In genomic region chr20:61291166-61291829, GRCh38 we compare ENCODE assay signal across 35 cellular contexts. TPM values are rescaled to one million over a fixed set of nuclear protein-coding genes. Genes with fewer than 3 reads are reported as not detected.
"Had no signal": no experiment of that assay in that cellular context is flagged by ENCODE, and none has a peak within 500 bp of the region (broad histone marks: within the 10 kb centered on the region; RNA-seq: fewer than 3 reads in every experiment).

No MANE protein-coding gene starts in this region.

- H3K9me3 ChIP-seq: adrenal gland, body of pancreas, breast epithelium had no signal

- H3K4me3 ChIP-seq: adrenal gland, body of pancreas, breast epithelium had no signal

- DNase-seq: activated B cell treated with CpG ODN at 0.5 μM for 24 hours; activated CD4-positive, alpha-beta memory T cell treated with anti-CD3 and anti-CD28 coated beads for 36 hours; activated CD4-positive, alpha-beta T cell treated with anti-CD3 and anti-CD28 coated beads for 4 hours; activated CD4-positive, alpha-beta T cell treated with anti-CD3 and anti-CD28 coated beads, Interleukin-2, amount 10 ng/mL, durations not matched to agents 24 days and 14 days; activated CD4-positive, alpha-beta T cell treated with anti-CD3 and anti-CD28 coated beads, Interleukin-2, amount 50 U/mL, for 1 hour; activated CD4-positive, alpha-beta T cell treated with anti-CD3 and anti-CD28 coated beads, Interleukin-2, amount 50 U/mL, for 4 hours; activated CD4-positive, CD25-positive, alpha-beta regulatory T cell treated with anti-CD3 and anti-CD28 coated beads, Interleukin-2, amount 50 U/mL, for 72 hours; activated CD8-positive, alpha-beta memory T cell treated with anti-CD3 and anti-CD28 coated beads, Interleukin-2, amount 50 U/mL, for 4 hours; activated CD8-positive, alpha-beta T cell treated with anti-CD3 and anti-CD28 coated beads for 36 hours; activated effector memory CD4-positive, alpha-beta T cell treated with anti-CD3 and anti-CD28 coated beads, Interleukin-2, amount 50 U/mL, for 16 hours; activated gamma-delta T cell treated with Interleukin-2 at 50 U/mL for 16 hours; activated naive CD4-positive, alpha-beta T cell; activated naive CD4-positive, alpha-beta T cell treated with anti-CD3 and anti-CD28 coated beads for 36 hours; activated naive CD4-positive, alpha-beta T cell treated with anti-CD3 and anti-CD28 coated beads, Interleukin-2, amount 50 U/mL, for 16 hours; activated naive CD8-positive, alpha-beta T cell treated with anti-CD3 and anti-CD28 coated beads for 36 hours; activated T-cell treated with anti-CD3 and anti-CD28 coated beads for 4 hours; activated T-cell treated with anti-CD3 and anti-CD28 coated beads, Interleukin-2, amount 50 U/mL, for 1 hour; activated T-cell treated with anti-CD3 and anti-CD28 coated beads, Interleukin-2, amount 50 U/mL, for 4 hours; activated T-cell treated with anti-CD3 and anti-CD28 coated beads, Interleukin-2, amount 50 U/mL, for 72 hours; adrenal gland; amniotic stem cell; aorta; body of pancreas; brain microvascular endothelial cell; caudate nucleus; cerebellar nuclear complex; T-helper 1 cell; T-helper 2 cell; T-helper 9 cell had no signal

- H3K27ac ChIP-seq: adrenal gland, body of pancreas, brain microvascular endothelial cell, breast epithelium, VCaP had no signal

- H3K36me3 ChIP-seq: adrenal gland, brain microvascular endothelial cell, breast epithelium had no signal

- H3K27me3 ChIP-seq: adrenal gland, body of pancreas, brain microvascular endothelial cell, breast epithelium had no signal

- H3K4me1 ChIP-seq: adrenal gland, body of pancreas, breast epithelium had no signal

- FAIRE-seq: astrocyte, TTC549 had no signal

RNA-seq across cellular contexts. Expression of gene CDH4, which starts 39.2 kb away (rescaled TPM):
- total RNA-seq: activated B cell treated with CpG ODN at 0.5 μM for 24 hours; activated CD4-positive, alpha-beta T cell treated with anti-CD3 and anti-CD28 coated beads, Interleukin-2, amount 10 ng/mL, durations not matched to agents 24 days and 14 days; activated CD8-positive, alpha-beta memory T cell treated with anti-CD3 and anti-CD28 coated beads for 36 hours; activated T-helper 1 cell treated with anti-CD3 and anti-CD28 coated beads, Interleukin-12 subunit alpha, Interleukin-12 subunit beta, Interleukin-2, Interleukin-4 antibody, amounts not matched to agents 30 ng/mL and 10 ng/mL and 1 ng/mL, durations not matched to agents 14 hours and 24 hours and 36 hours had no signal
- polyA plus RNA-seq: aorta had no signal
